In the genomic region with DNA sequence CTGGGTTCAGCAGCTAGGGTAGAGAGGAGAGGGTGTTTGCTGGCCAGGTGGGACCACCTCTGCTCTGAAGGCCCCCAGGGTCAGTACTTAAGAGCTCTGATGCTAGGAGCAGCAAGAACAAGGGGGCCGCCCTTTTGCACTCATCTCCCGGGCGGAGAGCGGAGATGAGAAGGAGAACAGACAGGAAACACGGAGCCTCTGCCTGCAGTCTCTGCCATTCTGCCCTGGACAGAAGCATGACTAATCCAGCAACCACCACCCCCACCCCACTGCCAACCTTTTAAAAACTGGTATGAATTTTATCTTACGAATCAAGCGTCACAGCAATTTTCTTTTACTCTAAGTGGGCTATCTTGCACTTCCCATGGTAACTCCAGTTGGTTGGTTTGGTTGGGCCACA, we compare ENCODE assay signal across 13 cellular contexts.
"Had no signal": no experiment of that assay in that cellular context is flagged by ENCODE, and none has a peak within 500 bp of the region (broad histone marks: within the 10 kb centered on the region; RNA-seq: fewer than 3 reads in every experiment).

No MANE protein-coding gene starts in this region.

- H3K4me1 ChIP-seq: right lobe of liver had no signal

- H3K27ac Mint-ChIP-seq: activated CD8-positive, alpha-beta memory T cell treated with anti-CD3 and anti-CD28 coated beads, Interleukin-2, amount 10 ng/mL, durations not matched to agents 7 days and 5 days; activated naive CD8-positive, alpha-beta T cell treated with anti-CD3 and anti-CD28 coated beads, Interleukin-2, amount 10 ng/mL, durations not matched to agents 7 days and 5 days; stimulated activated naive CD8-positive, alpha-beta T cell treated with anti-CD3 and anti-CD28 coated beads, Interleukin-15, amount 100 ng/mL, for 72 hours had no signal

- H3K4me3 ChIP-seq: esophagus muscularis mucosa, right lobe of liver, thoracic aorta had no signal

- H3K27ac ChIP-seq: esophagus muscularis mucosa, right lobe of liver, thoracic aorta had no signal

- H3K9me3 Mint-ChIP-seq: activated naive CD8-positive, alpha-beta T cell treated with anti-CD3 and anti-CD28 coated beads, Interleukin-2, amount 10 ng/mL, durations not matched to agents 7 days and 5 days; naive B cell; stimulated activated naive CD8-positive, alpha-beta T cell treated with anti-CD3 and anti-CD28 coated beads, Interleukin-15, amount 100 ng/mL, for 72 hours had no signal

- H3K4me3 Mint-ChIP-seq: activated CD8-positive, alpha-beta memory T cell treated with anti-CD3 and anti-CD28 coated beads, Interleukin-2, amount 10 ng/mL, durations not matched to agents 7 days and 5 days; activated naive CD8-positive, alpha-beta T cell treated with anti-CD3 and anti-CD28 coated beads, Interleukin-2, amount 10 ng/mL, durations not matched to agents 7 days and 5 days; stimulated activated naive CD8-positive, alpha-beta T cell treated with anti-CD3 and anti-CD28 coated beads, Interleukin-15, amount 100 ng/mL, for 72 hours had no signal

- H3K9me3 ChIP-seq: esophagus muscularis mucosa, right lobe of liver, thoracic aorta had no signal

- DNase-seq: activated CD4-positive, alpha-beta T cell treated with anti-CD3 and anti-CD28 coated beads for 1 hour; activated CD4-positive, alpha-beta T cell treated with anti-CD3 and anti-CD28 coated beads, Interleukin-2, amount 50 U/mL, for 48 hours; activated CD8-positive, alpha-beta memory T cell treated with anti-CD3 and anti-CD28 coated beads, Interleukin-2, amount 10 ng/mL, durations not matched to agents 7 days and 5 days; activated naive CD8-positive, alpha-beta T cell treated with anti-CD3 and anti-CD28 coated beads, Interleukin-2, amount 10 ng/mL, durations not matched to agents 7 days and 5 days; activated T-cell treated with anti-CD3 and anti-CD28 coated beads, Interleukin-2, amount 50 U/mL, for 48 hours; midbrain; naive B cell; right lobe of liver; stimulated activated CD4-positive, alpha-beta T cell treated with anti-CD3 and anti-CD28 coated beads, Interleukin-12 subunit alpha, Interleukin-12 subunit beta, amount 100 ng/mL, for 4 hours; stimulated activated CD4-positive, alpha-beta T cell treated with anti-CD3 and anti-CD28 coated beads, Interleukin-2, amount 100 ng/mL, for 48 hours; stimulated activated naive CD8-positive, alpha-beta T cell treated with anti-CD3 and anti-CD28 coated beads, Interleukin-15, amount 100 ng/mL, for 72 hours had no signal

- ATAC-seq: activated CD8-positive, alpha-beta memory T cell treated with anti-CD3 and anti-CD28 coated beads, Interleukin-2, amount 10 ng/mL, durations not matched to agents 7 days and 5 days; right lobe of liver; stimulated activated naive CD8-positive, alpha-beta T cell treated with anti-CD3 and anti-CD28 coated beads, Interleukin-15, amount 100 ng/mL, for 72 hours had no signal

- H3K27me3 ChIP-seq: esophagus muscularis mucosa, right lobe of liver had no signal

- H3K4me1 Mint-ChIP-seq: activated CD8-positive, alpha-beta memory T cell treated with anti-CD3 and anti-CD28 coated beads, Interleukin-2, amount 10 ng/mL, durations not matched to agents 7 days and 5 days; activated naive CD8-positive, alpha-beta T cell treated with anti-CD3 and anti-CD28 coated beads, Interleukin-2, amount 10 ng/mL, durations not matched to agents 7 days and 5 days; stimulated activated naive CD8-positive, alpha-beta T cell treated with anti-CD3 and anti-CD28 coated beads, Interleukin-15, amount 100 ng/mL, for 72 hours had no signal

- H3K27me3 Mint-ChIP-seq: activated CD8-positive, alpha-beta memory T cell treated with anti-CD3 and anti-CD28 coated beads, Interleukin-2, amount 10 ng/mL, durations not matched to agents 7 days and 5 days; activated naive CD8-positive, alpha-beta T cell treated with anti-CD3 and anti-CD28 coated beads, Interleukin-2, amount 10 ng/mL, durations not matched to agents 7 days and 5 days; naive B cell; stimulated activated naive CD8-positive, alpha-beta T cell treated with anti-CD3 and anti-CD28 coated beads, Interleukin-15, amount 100 ng/mL, for 72 hours had no signal
